In the genomic region with DNA sequence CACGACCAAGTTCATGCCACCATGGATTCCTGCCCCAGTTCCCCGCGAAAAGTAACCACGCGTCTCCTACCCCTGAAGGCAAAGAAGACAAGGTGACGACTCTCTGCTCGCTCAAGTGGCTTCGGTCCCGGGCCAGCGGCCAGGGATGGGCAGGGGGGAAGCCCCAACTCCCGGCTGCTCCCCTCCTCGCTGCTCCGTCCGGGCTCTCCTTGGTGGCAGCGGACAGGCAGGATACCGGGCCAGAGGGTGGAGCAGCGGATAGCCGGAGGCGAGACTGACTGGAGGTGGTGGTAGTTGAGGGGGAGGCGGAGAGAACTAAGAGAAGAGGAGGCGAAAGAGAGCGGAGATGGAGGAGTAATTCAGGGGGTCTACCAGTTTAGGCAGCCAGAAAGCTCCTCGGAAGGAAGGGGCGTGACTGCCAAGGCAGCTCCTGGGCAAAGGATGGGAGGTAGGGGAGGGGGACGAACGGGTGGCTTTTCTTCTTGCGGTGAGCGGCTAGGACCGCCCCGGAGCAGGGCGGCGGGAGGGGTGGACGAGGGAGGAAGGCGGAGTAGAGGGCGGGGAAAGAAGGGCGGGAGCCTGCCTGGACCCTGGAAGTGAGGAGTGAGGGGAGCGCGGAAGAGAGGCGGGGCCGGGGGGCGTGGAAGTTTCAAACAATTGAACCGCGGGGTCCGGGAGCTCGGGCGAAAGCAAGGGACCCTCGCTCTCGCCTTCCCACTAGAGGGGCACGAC, we compare ENCODE assay signal across 8 cellular contexts. TPM values are rescaled to one million over a fixed set of nuclear protein-coding genes. Genes with fewer than 3 reads are reported as not detected.
DNase-seq lines count a peak whose midpoint lies in the region; ATAC-seq, FAIRE-seq and TF ChIP-seq lines count a peak whose summit lies in the region.

A gene with protein sequence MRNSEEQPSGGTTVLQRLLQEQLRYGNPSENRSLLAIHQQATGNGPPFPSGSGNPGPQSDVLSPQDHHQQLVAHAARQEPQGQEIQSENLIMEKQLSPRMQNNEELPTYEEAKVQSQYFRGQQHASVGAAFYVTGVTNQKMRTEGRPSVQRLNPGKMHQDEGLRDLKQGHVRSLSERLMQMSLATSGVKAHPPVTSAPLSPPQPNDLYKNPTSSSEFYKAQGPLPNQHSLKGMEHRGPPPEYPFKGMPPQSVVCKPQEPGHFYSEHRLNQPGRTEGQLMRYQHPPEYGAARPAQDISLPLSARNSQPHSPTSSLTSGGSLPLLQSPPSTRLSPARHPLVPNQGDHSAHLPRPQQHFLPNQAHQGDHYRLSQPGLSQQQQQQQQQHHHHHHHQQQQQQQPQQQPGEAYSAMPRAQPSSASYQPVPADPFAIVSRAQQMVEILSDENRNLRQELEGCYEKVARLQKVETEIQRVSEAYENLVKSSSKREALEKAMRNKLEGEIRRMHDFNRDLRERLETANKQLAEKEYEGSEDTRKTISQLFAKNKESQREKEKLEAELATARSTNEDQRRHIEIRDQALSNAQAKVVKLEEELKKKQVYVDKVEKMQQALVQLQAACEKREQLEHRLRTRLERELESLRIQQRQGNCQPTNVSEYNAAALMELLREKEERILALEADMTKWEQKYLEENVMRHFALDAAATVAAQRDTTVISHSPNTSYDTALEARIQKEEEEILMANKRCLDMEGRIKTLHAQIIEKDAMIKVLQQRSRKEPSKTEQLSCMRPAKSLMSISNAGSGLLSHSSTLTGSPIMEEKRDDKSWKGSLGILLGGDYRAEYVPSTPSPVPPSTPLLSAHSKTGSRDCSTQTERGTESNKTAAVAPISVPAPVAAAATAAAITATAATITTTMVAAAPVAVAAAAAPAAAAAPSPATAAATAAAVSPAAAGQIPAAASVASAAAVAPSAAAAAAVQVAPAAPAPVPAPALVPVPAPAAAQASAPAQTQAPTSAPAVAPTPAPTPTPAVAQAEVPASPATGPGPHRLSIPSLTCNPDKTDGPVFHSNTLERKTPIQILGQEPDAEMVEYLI (minus strand): TSS at position 450 of the 732 bp plus-strand sequence. CDS start 17,705 bp downstream, outside the sequence.

- peaks cover 7% of the 10 kb centered on the region for H3K4me1 ChIP-seq in CD4-positive, alpha-beta memory T cell (ENCODE audit: insufficient read depth, low read length)
- peaks cover 22% of the 10 kb centered on the region for H3K4me1 ChIP-seq in HUES6 (ENCODE audit: control insufficient read depth, insufficient read depth, low read length)
- H3K4me1 ChIP-seq in neural progenitor cell = peaks cover 55% of the 10 kb centered on the region

- POLR2A ChIA-PET in CD4-positive, alpha-beta memory T cell (lab: Charles Lee; ENCODE audit: partially characterized antibody) = interaction anchor here (1.5 to 2.8 kb wide), 3 partner anchors 10 to 1159 kb away, joined by 7 to 15 read pairs (median 9); a partner anchor contains a TSS

- H3K9ac ChIP-seq in HUES6 (ENCODE audit: low read length) (peak within 1 kb of the TSS; percentile 46), neural progenitor cell (no peak within 1 kb of the TSS)

- CTCF ChIA-PET in CD4-positive, alpha-beta memory T cell (lab: Charles Lee; ENCODE audit: partially characterized antibody) = interaction anchor here (1.5 kb wide), 1 partner anchor 12 kb away, joined by 3 read pairs; no protein-coding TSS in a partner anchor

- H2AFZ ChIP-seq in neural progenitor cell (replicated peaks) = peak within 1 kb of the TSS; percentile 94

- intact Hi-C loops in CD4-positive, alpha-beta memory T cell (cut with micrococcal nuclease) = loop anchor here (1.0 kb wide), 1 partner anchor 161 kb away; a partner anchor contains a TSS

- H3K9me3 Mint-ChIP-seq in CD4-positive, alpha-beta memory T cell = peaks cover 0 to 1% (median 0%) of the 10 kb centered on the region in 8 donors
- peaks cover 5% of the 10 kb centered on the region for H3K9me3 Mint-ChIP-seq in neural progenitor cell

- peaks cover 34% of the 10 kb centered on the region for H3F3A ChIP-seq in neural progenitor cell (ENCODE audit: low read depth)

- H3K36me3 ChIP-seq in CD4-positive, alpha-beta memory T cell (ENCODE audit: insufficient read depth, low read length) = no peaks in the 10 kb centered on the region
- H3K36me3 ChIP-seq in HUES6 (ENCODE audit: control insufficient read depth, insufficient read depth, low read length) (no peaks in the 10 kb centered on the region), neural progenitor cell (no peaks in the 10 kb centered on the region)

- H3K4me1 Mint-ChIP-seq in CD4-positive, alpha-beta memory T cell = peaks cover 2 to 19% (median 12%) of the 10 kb centered on the region in 4 donors
- peaks cover 62% of the 10 kb centered on the region for H3K4me1 Mint-ChIP-seq in neural progenitor cell

- H3K4me3 Mint-ChIP-seq in CD4-positive, alpha-beta memory T cell = peak within 1 kb of the TSS; percentile 83 to 95 (median 92)
- H3K4me3 Mint-ChIP-seq in neural progenitor cell = peak within 1 kb of the TSS; percentile 91

- ATAC-seq in GM21367 (IDR thresholded peaks at IDR 0.05; ENCODE audit: unreplicated experiment) = peak; percentile 59

- H3K27ac ChIP-seq in CD4-positive, alpha-beta memory T cell (ENCODE audit: low read depth, low read length) = peak within 1 kb of the TSS; percentile 59
- H3K27ac ChIP-seq in HUES6 (ENCODE audit: low read depth, low read length) = no peak within 1 kb of the TSS
- H3K27ac ChIP-seq in neural progenitor cell = peak within 1 kb of the TSS; percentile 57

- peaks cover 15% of the 10 kb centered on the region for H4K20me1 ChIP-seq in neural progenitor cell (ENCODE audit: low read depth)

- H3K27me3 ChIP-seq in CD4-positive, alpha-beta memory T cell (ENCODE audit: insufficient read depth, low read length) = no peaks in the 10 kb centered on the region
- H3K27me3 ChIP-seq in HUES6 (ENCODE audit: control insufficient read depth, insufficient read depth, low read length) = peaks cover 61% of the 10 kb centered on the region
- peaks cover 41% of the 10 kb centered on the region for H3K27me3 ChIP-seq in neural progenitor cell

- H3K79me2 ChIP-seq in neural progenitor cell (ENCODE audit: low read depth) = no peaks in the 10 kb centered on the region

- TF ChIP-seq CTCF in neural progenitor cell (IDR thresholded peaks at IDR 0.05) = no peak

- peak within 1 kb of the TSS; percentile 29 to 67 for H3K4me3 ChIP-seq in CD4-positive, alpha-beta memory T cell (ENCODE audit: low read length in 2 of 2)
- peak within 1 kb of the TSS; percentile 67 for H3K4me3 ChIP-seq in HUES6 (ENCODE audit: low read depth, low read length)
- peak within 1 kb of the TSS; percentile 87 for H3K4me3 ChIP-seq in neural progenitor cell

- H3K9me3 ChIP-seq in CD4-positive, alpha-beta memory T cell (ENCODE audit: control insufficient read depth in 1 of 2, low read length in 2 of 2) = no peaks in the 10 kb centered on the region
- H3K9me3 ChIP-seq in HUES6 (ENCODE audit: control insufficient read depth, insufficient read depth, low read depth, low read length) (no peaks in the 10 kb centered on the region), neural progenitor cell (ENCODE audit: low read depth) (no peaks in the 10 kb centered on the region)

- peaks cover 0 to 1% of the 10 kb centered on the region in 2 donors for H3K36me3 Mint-ChIP-seq in CD4-positive, alpha-beta memory T cell
- peaks cover 3% of the 10 kb centered on the region for H3K36me3 Mint-ChIP-seq in neural progenitor cell

- peak within 1 kb of the TSS; percentile 78 for H3K4me2 ChIP-seq in neural progenitor cell

- no peaks in the 10 kb centered on the region for H3K27me3 Mint-ChIP-seq in CD4-positive, alpha-beta memory T cell
- H3K27me3 Mint-ChIP-seq in neural progenitor cell (ENCODE audit: insufficient read depth, low read depth) = peaks cover 4% of the 10 kb centered on the region

- FAIRE-seq in frontal cortex (lab: Jason Lieb, UNC) = no peak

- peak; percentile 47 to 75 (median 55) for DNase-seq in CD4-positive, alpha-beta memory T cell
- peak; percentile 42 for DNase-seq in RKO (ENCODE audit: low spot score)
- DNase-seq in activated gamma-delta T cell treated with Interleukin-2 at 50 U/mL for 16 hours = peak; percentile 63
- peak; percentile 44 to 58 for DNase-seq in frontal cortex (ENCODE audit: low spot score in 2 of 2)
- peak; percentile 96 for DNase-seq in neural progenitor cell (ENCODE audit: low spot score)
- DNase-seq in superior temporal gyrus (ENCODE audit: extremely low spot score) = peak; percentile 57

- peak within 1 kb of the TSS; percentile 71 to 91 (median 90) for H3K27ac Mint-ChIP-seq in CD4-positive, alpha-beta memory T cell
- peak within 1 kb of the TSS; percentile 98 for H3K27ac Mint-ChIP-seq in neural progenitor cell

RNA-seq across cellular contexts. Expression of the gene that starts here (rescaled TPM):
- total RNA-seq in CD4-positive, alpha-beta memory T cell = 1 to 10 TPM; 4.3 to 4.4 TPM
- polyA plus RNA-seq in CD4-positive, alpha-beta memory T cell = 1 to 10 TPM in 1 of 2 donors, under 1 TPM in 1; 0.52 to 2.7 TPM
- total RNA-seq in frontal cortex (12.6 TPM), neural progenitor cell (ENCODE audit: low replicate concordance) (3.8 and 7.5 TPM in 2 replicates)

Comparison
In these comparisons a context has a peak if more than half of its experiments do, and no peak if none do; other contexts are left out.
1. DNase-seq: peak in every context shown above with its lines; median percentile 96 in neural progenitor cell; 63 in activated gamma-delta T cell treated with Interleukin-2 at 50 U/mL for 16 hours; 57 in superior temporal gyrus; 55 in CD4-positive, alpha-beta memory T cell; 51 in frontal cortex; 42 in RKO.